ENCODE assay signal across 8 cellular contexts in genomic region chr2:117500721-117501120, GRCh38.
"Had no signal": no experiment of that assay in that cellular context is flagged by ENCODE, and none has a peak within 500 bp of the region (broad histone marks: within the 10 kb centered on the region; RNA-seq: fewer than 3 reads in every experiment).

No MANE protein-coding gene starts in this region.

- H3K9me3 ChIP-seq: HAP-1 had no signal

- H3K4me3 ChIP-seq: GM23248, GM23338, HAP-1 had no signal

- H3K4me3 Mint-ChIP-seq: GM23338, H9, HFFc6 had no signal

- H3K4me1 Mint-ChIP-seq: GM23338, H9 had no signal

- H3K4me2 ChIP-seq: GM23338 had no signal

- H3K27ac Mint-ChIP-seq: GM23338, H9, HFFc6 had no signal

- H3K9ac ChIP-seq: GM23248 had no signal

- H3K4me1 ChIP-seq: HAP-1 had no signal

- H3K27ac ChIP-seq: GM23248 had no signal

- DNase-seq: GM23248, GOT3, H7, H9, HCEC 1CT, HFFc6 had no signal

- H2AFZ ChIP-seq: GM23248, GM23338 had no signal

- H3K36me3 ChIP-seq: HAP-1 had no signal
